8 cellular contexts compared by ENCODE assay signal in the genomic region with DNA sequence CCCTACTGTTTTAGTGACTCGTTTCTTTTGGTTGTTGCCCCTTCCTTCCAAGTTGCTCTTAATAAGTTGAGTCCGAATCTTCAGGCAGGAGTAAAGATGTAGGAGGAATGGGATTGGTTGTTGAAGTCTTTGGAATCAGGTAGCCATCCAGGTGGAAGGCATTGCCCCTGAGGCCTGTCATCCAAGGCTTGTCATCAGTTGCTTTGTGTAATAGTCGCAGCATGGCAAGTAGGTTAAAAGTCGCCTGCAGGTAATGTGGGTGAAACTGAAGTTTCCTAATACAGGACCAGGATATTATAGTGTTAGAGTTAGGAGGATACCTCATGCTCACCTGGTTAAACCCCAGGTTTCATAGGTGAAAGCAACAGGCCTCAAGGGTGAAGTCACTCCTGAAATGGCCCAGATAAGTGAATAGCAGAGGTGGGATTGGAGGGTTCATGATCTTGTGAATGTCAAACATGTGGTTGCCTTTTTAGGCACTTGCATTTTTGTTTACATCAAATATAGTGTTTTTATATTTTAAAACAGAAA. TPM values are rescaled to one million over a fixed set of nuclear protein-coding genes. Genes with fewer than 3 reads are reported as not detected.
A peak's percentile ranks its signal among the peaks of the same experiment; 100 is the strongest.
DNase-seq lines count a peak whose midpoint lies in the region; ATAC-seq, FAIRE-seq and TF ChIP-seq lines count a peak whose summit lies in the region.

No MANE protein-coding gene starts in this region.

- no peaks in the 10 kb centered on the region for H3K36me3 ChIP-seq in KMS-11 (ENCODE audit: insufficient read depth)

- no peak overlapping the region for H3K27ac ChIP-seq in KMS-11
- H3K27ac ChIP-seq in dorsolateral prefrontal cortex: peak overlapping the region in 16 of 59 donors; percentile 59 to 92 (median 84)

- POLR2A ChIA-PET in naive thymus-derived CD8-positive, alpha-beta T cell (lab: Charles Lee): no interaction called here

- 0 out of 2 replicates have a peak, but pooled peaks cover 9% of the 10 kb centered on the region for H3K79me2 ChIP-seq in KMS-11 (ENCODE audit: insufficient read depth, low read depth)

- H2AFZ ChIP-seq in KMS-11 (ENCODE audit: low read depth): peak overlapping the region; percentile 85; the same call in 1 of the 2 replicates

- no peak for TF ChIP-seq CTCF in AG10803 (conservative IDR thresholded peaks at IDR 0.05; ENCODE audit: low read length)
- no peak for TF ChIP-seq CTCF in KMS-11 (conservative IDR thresholded peaks at IDR 0.05; ENCODE audit: low read depth, low read length)
- no peak for TF ChIP-seq CTCF in dorsolateral prefrontal cortex (IDR thresholded peaks at IDR 0.05 in 54 of 56, conservative IDR thresholded peaks at IDR 0.05 in 2 of 56; ENCODE audit: low read depth in 1 of 56, partially characterized antibody in 56 of 56)

- intact Hi-C loops in dorsolateral prefrontal cortex (cut with DNase I): no loop called here

- H3K4me1 ChIP-seq in KMS-11 (ENCODE audit: low read depth, poor library complexity, severe bottlenecking): peaks cover 6% of the 10 kb centered on the region

- H3K27me3 ChIP-seq in KMS-11 (ENCODE audit: insufficient read depth, low read depth): no peaks in the 10 kb centered on the region
- H3K27me3 ChIP-seq in dorsolateral prefrontal cortex: peaks cover 0 to 17% (median 0%) of the 10 kb centered on the region in 45 donors

- H3K4me3 Mint-ChIP-seq in naive thymus-derived CD8-positive, alpha-beta T cell: peak overlapping the region; percentile 81 to 92 (median 86)

- H3K4me3 ChIP-seq in AG10803 (ENCODE audit: low read length) (peak overlapping the region; percentile 84), KMS-11 (IDR thresholded peaks at IDR 0.05; ENCODE audit: insufficient read depth, low read depth, low read length) (no peak overlapping the region), dorsolateral prefrontal cortex (peak overlapping the region; percentile 55 to 93 (median 82))

- no peak for DNase-seq in AG10803 (ENCODE audit: low read depth)
- no peak for DNase-seq in dorsolateral prefrontal cortex
- DNase-seq in naive thymus-derived CD8-positive, alpha-beta T cell: peak in 1 of 10 donors; percentile 1
- no peak for DNase-seq in DMS153 (lab: John Stamatoyannopoulos, UW)
- no peak for DNase-seq in GM19239 (ENCODE audit: insufficient read length, low spot score)

- H3K36me3 Mint-ChIP-seq in naive thymus-derived CD8-positive, alpha-beta T cell: peaks cover 0 to 3% (median 0%) of the 10 kb centered on the region in 3 donors

- peak overlapping the region in 9 of 10 donors; percentile 47 to 85 (median 77) for H3K27ac Mint-ChIP-seq in naive thymus-derived CD8-positive, alpha-beta T cell

- H3K4me2 ChIP-seq in KMS-11: peak overlapping the region; percentile 66

- no peak for FAIRE-seq in GM19239 (lab: Jason Lieb, UNC)

- no peaks in the 10 kb centered on the region for H4K20me1 ChIP-seq in KMS-11 (ENCODE audit: insufficient read depth)

- H3K27me3 Mint-ChIP-seq in naive thymus-derived CD8-positive, alpha-beta T cell: peaks cover 4 to 18% (median 8%) of the 10 kb centered on the region in 5 donors

- no peaks in the 10 kb centered on the region for H3K9me3 Mint-ChIP-seq in naive thymus-derived CD8-positive, alpha-beta T cell

- peaks cover 9 to 31% (median 19%) of the 10 kb centered on the region in 4 donors for H3K4me1 Mint-ChIP-seq in naive thymus-derived CD8-positive, alpha-beta T cell

- H3K9ac ChIP-seq in KMS-11: no peak overlapping the region; the same call in 1 of the 2 replicates

- ATAC-seq in naive thymus-derived CD8-positive, alpha-beta T cell: no peak
- no peak for ATAC-seq in HG03139 (IDR thresholded peaks at IDR 0.05; ENCODE audit: unreplicated experiment)
- no peak for ATAC-seq in GM21515 (IDR thresholded peaks at IDR 0.05; ENCODE audit: unreplicated experiment)

RNA-seq across cellular contexts. Expression of a gene that starts 0.9 kb away (rescaled TPM):
- total RNA-seq in dorsolateral prefrontal cortex: 10 to 100 TPM in 69 of 120 experiments, 1 to 10 TPM in 51; 4.9 to 17.1 (median 10.4) TPM
- 1 to 10 TPM; 2.7 to 2.9 TPM for total RNA-seq in naive thymus-derived CD8-positive, alpha-beta T cell
- 1 to 10 TPM; 1.8 to 3.7 (median 2.3) TPM for polyA plus RNA-seq in naive thymus-derived CD8-positive, alpha-beta T cell

RNA-seq across cellular contexts. Expression of a gene that starts 29.1 kb away (rescaled TPM):
- total RNA-seq in dorsolateral prefrontal cortex: 1 to 10 TPM in 117 of 120 experiments, under 1 TPM in 3; 0.45 to 9.6 (median 3.5) TPM
- not detected for total RNA-seq in naive thymus-derived CD8-positive, alpha-beta T cell
- not detected for polyA plus RNA-seq in naive thymus-derived CD8-positive, alpha-beta T cell
